Comparison of ENCODE assay signal across 15 cellular contexts in genomic region chr2:65939687-65940086, GRCh38.
DNase-seq lines count a peak whose midpoint lies in the region; ATAC-seq and TF ChIP-seq lines count a peak whose summit lies in the region.
"Had no signal": no experiment of that assay in that cellular context is flagged by ENCODE, and none has a peak within 500 bp of the region (broad histone marks: within the 10 kb centered on the region; RNA-seq: fewer than 3 reads in every experiment).

No MANE protein-coding gene starts in this region.

- no peaks in the 10 kb centered on the region for H3K27me3 ChIP-seq in upper lobe of right lung
- no peaks in the 10 kb centered on the region for H3K27me3 ChIP-seq in right atrium auricular region
- H3K27me3 ChIP-seq: BLaER1 had no signal

- H3K36me3 ChIP-seq in upper lobe of right lung (no peaks in the 10 kb centered on the region), right atrium auricular region (no peaks in the 10 kb centered on the region)
- H3K36me3 ChIP-seq: BLaER1, HAP-1 had no signal

- DNase-seq in COR-L47 (lab: John Stamatoyannopoulos, UW) = peak; percentile 27
- DNase-seq in NCI-H1417 treated with DMSO at 0.1 percent for 48 hours (lab: John Stamatoyannopoulos, UW) = peak; percentile 17
- DNase-seq in NCI-H345 treated with DMSO at 0.1 percent for 48 hours (lab: John Stamatoyannopoulos, UW; ENCODE audit: unreplicated experiment) = peak; percentile 84
- DNase-seq in SHP77 treated with DMSO at 0.1 percent for 48 hours (lab: John Stamatoyannopoulos, UW) = peak; percentile 37
- no peak for DNase-seq in upper lobe of right lung
- DNase-seq in HK-2 (ENCODE audit: unreplicated experiment) = no peak
- DNase-seq in right atrium auricular region (ENCODE audit: low spot score) = no peak
- DNase-seq: CD8-positive, alpha-beta memory T cell; NCI-H1436; NCI-H2107; NK-92 treated with Interleukin-12 subunit alpha and Interleukin-12 subunit beta, amount 100 ng/mL, for 24 hours had no signal

- H3K4me1 ChIP-seq in upper lobe of right lung (no peaks in the 10 kb centered on the region), right atrium auricular region (no peaks in the 10 kb centered on the region)
- H3K4me1 ChIP-seq: HAP-1 had no signal

- no peak overlapping the region for H3K4me3 ChIP-seq in upper lobe of right lung
- no peak overlapping the region for H3K4me3 ChIP-seq in right atrium auricular region
- H3K4me3 ChIP-seq: BLaER1, HAP-1 had no signal

- ATAC-seq in upper lobe of right lung (no peak), HG03565 (IDR thresholded peaks at IDR 0.05; ENCODE audit: unreplicated experiment) (no peak)

- no peaks in the 10 kb centered on the region for H3K9me3 ChIP-seq in upper lobe of right lung
- H3K9me3 ChIP-seq in right atrium auricular region = no peaks in the 10 kb centered on the region
- H3K9me3 ChIP-seq: HAP-1 had no signal

- intact Hi-C loops in upper lobe of right lung (cut with DNase I) = no loop called here

- no peak overlapping the region for H3K27ac ChIP-seq in upper lobe of right lung
- H3K27ac ChIP-seq in right atrium auricular region = no peak overlapping the region
- H3K27ac ChIP-seq: BLaER1, HL-60 had no signal

- no peak for TF ChIP-seq CTCF in upper lobe of right lung (IDR thresholded peaks at IDR 0.05)
- TF ChIP-seq CTCF in right atrium auricular region (IDR thresholded peaks at IDR 0.05) = no peak

Comparison
In these comparisons a context has a peak if more than half of its experiments do, and no peak if none do; other contexts are left out.
1. DNase-seq: peak in COR-L47 (single experiment), NCI-H1417 treated with DMSO at 0.1 percent for 48 hours (single experiment), NCI-H345 treated with DMSO at 0.1 percent for 48 hours (single experiment) and SHP77 treated with DMSO at 0.1 percent for 48 hours (single experiment); none in upper lobe of right lung (single experiment), HK-2 (single experiment) and right atrium auricular region (single experiment).